In genomic region chr12:19434538-19434937, GRCh38 we compare ENCODE assay signal across 18 cellular contexts. TPM values are rescaled to one million over a fixed set of nuclear protein-coding genes. Genes with fewer than 3 reads are reported as not detected.
DNase-seq lines count a peak whose midpoint lies in the region; ATAC-seq and TF ChIP-seq lines count a peak whose summit lies in the region.
"Had no signal": no experiment of that assay in that cellular context is flagged by ENCODE, and none has a peak within 500 bp of the region (broad histone marks: within the 10 kb centered on the region; RNA-seq: fewer than 3 reads in every experiment).

No MANE protein-coding gene starts in this region.

- CTCF ChIA-PET in CD8-positive, alpha-beta T cell (lab: Charles Lee), result interaction anchor here (1.4 kb wide), 1 partner anchor 10 kb away, joined by 3 read pairs; no protein-coding TSS in a partner anchor

- intact Hi-C loops in CD8-positive, alpha-beta T cell (cut with DNase I, micrococcal nuclease), result no loop called here

- DNase-seq in CD8-positive, alpha-beta T cell, result no peak
- peak; percentile 89 for DNase-seq in Jurkat, Clone E6-1 (ENCODE audit: low read depth, low spot score)
- DNase-seq in NCI-H2171 treated with DMSO at 0.1 percent for 48 hours (lab: John Stamatoyannopoulos, UW) (no peak), BE2C (no peak), cortex of kidney (lab: John Stamatoyannopoulos, UW) (no peak)
- DNase-seq: activated CD4-positive, CD25-positive, alpha-beta regulatory T cell; activated gamma-delta T cell treated with Interleukin-2 at 50 U/mL for 16 hours; GF-D8; HCEC 1CT; KG1; left cardiac atrium; stimulated activated naive B cell treated with anti-CD40 and anti-IgM and Interleukin-4, amounts not matched to agents 10 μg/mL and 1 μg/mL and 100 μg/mL, for 72 hours had no signal

- H3K27ac ChIP-seq in CD8-positive, alpha-beta T cell (ENCODE audit: low read depth, low read length), result no peak overlapping the region
- H3K27ac ChIP-seq: SK-N-MC had no signal

- POLR2A ChIA-PET in CD8-positive, alpha-beta T cell (lab: Charles Lee), result interaction anchor here (0.8 kb wide), 1 partner anchor 12 kb away, joined by 3 read pairs; no protein-coding TSS in a partner anchor

- peak overlapping the region; percentile 3 for H3K27ac Mint-ChIP-seq in CD8-positive, alpha-beta T cell
- peak overlapping the region; percentile 47 for H3K27ac Mint-ChIP-seq in activated naive CD8-positive, alpha-beta T cell
- H3K27ac Mint-ChIP-seq: B cell had no signal

- no peaks in the 10 kb centered on the region for H3K9me3 ChIP-seq in CD8-positive, alpha-beta T cell (ENCODE audit: low read length)
- peaks cover 5% of the 10 kb centered on the region for H3K9me3 ChIP-seq in BE2C

- peaks cover under 1% of the 10 kb centered on the region for H3K36me3 Mint-ChIP-seq in CD8-positive, alpha-beta T cell
- no peaks in the 10 kb centered on the region for H3K36me3 Mint-ChIP-seq in activated naive CD8-positive, alpha-beta T cell

- H3K36me3 ChIP-seq in CD8-positive, alpha-beta T cell (ENCODE audit: insufficient read depth, low read length), result no peaks in the 10 kb centered on the region
- H3K36me3 ChIP-seq in BE2C, result no peaks in the 10 kb centered on the region

- ATAC-seq in CD8-positive, alpha-beta T cell, result no peak
- ATAC-seq in GM18909 (IDR thresholded peaks at IDR 0.05; ENCODE audit: poor library complexity, unreplicated experiment) (peak; percentile 25), HG03280 (IDR thresholded peaks at IDR 0.05; ENCODE audit: unreplicated experiment) (no peak)
- ATAC-seq: left cardiac atrium; stimulated activated naive B cell treated with anti-CD40 and anti-IgM and Interleukin-4, amounts not matched to agents 10 μg/mL and 1 μg/mL and 100 μg/mL, for 72 hours had no signal

- H3K4me1 ChIP-seq in CD8-positive, alpha-beta T cell (ENCODE audit: insufficient read depth, low read length), result peaks cover 14% of the 10 kb centered on the region
- H3K4me1 ChIP-seq in BE2C, result no peaks in the 10 kb centered on the region; the same call in 1 of the 2 replicates

- H3K9me3 Mint-ChIP-seq in CD8-positive, alpha-beta T cell, result peaks cover 3% of the 10 kb centered on the region
- no peaks in the 10 kb centered on the region for H3K9me3 Mint-ChIP-seq in activated naive CD8-positive, alpha-beta T cell (ENCODE audit: low read depth)
- H3K9me3 Mint-ChIP-seq: central memory CD8-positive, alpha-beta T cell had no signal

- H3K27me3 ChIP-seq in CD8-positive, alpha-beta T cell (ENCODE audit: insufficient read depth, low read length), result no peaks in the 10 kb centered on the region
- 0 out of 2 replicates have a peak, but pooled peaks cover 4% of the 10 kb centered on the region for H3K27me3 ChIP-seq in BE2C

- no peak overlapping the region for H3K4me3 ChIP-seq in CD8-positive, alpha-beta T cell (ENCODE audit: low read depth, low read length)
- no peak overlapping the region for H3K4me3 ChIP-seq in Jurkat, Clone E6-1 (ENCODE audit: low read length)
- no peak overlapping the region for H3K4me3 ChIP-seq in BE2C (ENCODE audit: low read depth, low read length)
- H3K4me3 ChIP-seq: SK-N-MC had no signal

- H3K4me1 Mint-ChIP-seq in CD8-positive, alpha-beta T cell (ENCODE audit: low read depth), result peaks cover 23% of the 10 kb centered on the region
- H3K4me1 Mint-ChIP-seq in activated naive CD8-positive, alpha-beta T cell (ENCODE audit: low read depth), result peaks cover 31% of the 10 kb centered on the region

- no peak for TF ChIP-seq CTCF in CD8-positive, alpha-beta T cell (IDR thresholded peaks at IDR 0.05)
- no peak for TF ChIP-seq CTCF in BE2C (IDR thresholded peaks at IDR 0.05; ENCODE audit: low read depth, low read length)

- no peak overlapping the region for H3K4me3 Mint-ChIP-seq in CD8-positive, alpha-beta T cell
- H3K4me3 Mint-ChIP-seq in activated naive CD8-positive, alpha-beta T cell, result no peak overlapping the region
- H3K4me3 Mint-ChIP-seq: B cell; central memory CD8-positive, alpha-beta T cell; stimulated activated naive B cell treated with anti-CD40 and anti-IgM and Interleukin-4, amounts not matched to agents 10 μg/mL and 1 μg/mL and 100 μg/mL, for 72 hours had no signal

- H3K27me3 Mint-ChIP-seq in CD8-positive, alpha-beta T cell (ENCODE audit: low read depth), result no peaks in the 10 kb centered on the region
- H3K27me3 Mint-ChIP-seq in activated naive CD8-positive, alpha-beta T cell, result no peaks in the 10 kb centered on the region
- H3K27me3 Mint-ChIP-seq: B cell; central memory CD8-positive, alpha-beta T cell; stimulated activated naive B cell treated with anti-CD40 and anti-IgM and Interleukin-4, amounts not matched to agents 10 μg/mL and 1 μg/mL and 100 μg/mL, for 72 hours had no signal

RNA-seq across cellular contexts. Expression of gene AEBP2, which starts 4.8 kb away (rescaled TPM):
- 10 to 100 TPM; 54.0 to 57.9 TPM for total RNA-seq in CD8-positive, alpha-beta T cell
- 28.9 TPM for polyA plus RNA-seq in Jurkat, Clone E6-1 (2012; ENCODE audit: insufficient read depth, insufficient read length)
- polyA plus RNA-seq in BE2C (2012; ENCODE audit: insufficient read depth, insufficient read length, low read depth), result 20.5 TPM
